ENCODE assay signal across 8 cellular contexts in the genomic region with DNA sequence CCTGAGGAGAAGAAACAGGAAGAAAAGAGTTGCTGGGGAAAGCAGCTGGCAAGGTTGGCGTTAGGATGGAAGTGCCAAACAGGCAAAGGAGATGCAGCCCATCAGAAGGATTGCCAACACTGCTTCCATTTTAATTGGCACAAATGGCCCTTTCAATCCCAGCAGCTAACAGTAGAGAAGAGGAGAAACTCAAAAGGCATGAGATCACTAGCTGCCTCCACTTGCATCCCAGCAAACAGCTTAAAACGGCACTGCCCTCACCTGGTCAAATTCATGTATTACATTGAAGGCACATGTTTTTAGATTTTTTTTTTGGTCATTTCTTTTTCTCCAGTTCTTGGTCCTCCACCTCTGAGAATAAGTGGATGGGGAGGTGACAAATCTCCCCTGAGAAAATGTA. TPM values are rescaled to one million over a fixed set of nuclear protein-coding genes. Genes with fewer than 3 reads are reported as not detected.
DNase-seq lines count a peak whose midpoint lies in the region; ATAC-seq and TF ChIP-seq lines count a peak whose summit lies in the region.

No MANE protein-coding gene starts in this region.

- H3K4me1 ChIP-seq in colonic mucosa (no peaks in the 10 kb centered on the region), right lobe of liver (no peaks in the 10 kb centered on the region)

- H3K27ac ChIP-seq in colonic mucosa = no peak overlapping the region
- no peak overlapping the region for H3K27ac ChIP-seq in right lobe of liver

- intact Hi-C loops in activated CD4-positive, alpha-beta T cell treated with anti-CD3 and anti-CD28 coated beads for 36 hours (cut with DNase I, micrococcal nuclease) = loop anchor here (2.0 to 5.0 kb wide), 2 partner anchors 34 to 70 kb away; a partner anchor contains a TSS
- intact Hi-C loops in colonic mucosa (cut with DNase I) (loop anchor here (5.0 kb wide), 2 partner anchors 35 to 220 kb away; a partner anchor contains a TSS), right lobe of liver (cut with DNase I) (no loop called here)

- H3K4me3 ChIP-seq in colonic mucosa (no peak overlapping the region), right lobe of liver (no peak overlapping the region)

- H3K9me3 Mint-ChIP-seq in activated CD4-positive, alpha-beta T cell treated with anti-CD3 and anti-CD28 coated beads for 36 hours (ENCODE audit: low read depth) = no peaks in the 10 kb centered on the region
- H3K9me3 Mint-ChIP-seq in T-helper 2 cell treated with Interferon-gamma antibody and Interleukin-4, amounts not matched to agents 5 μg/mL and 100 μg/mL, for 36 hours = no peaks in the 10 kb centered on the region

- POLR2A ChIA-PET in activated CD4-positive, alpha-beta T cell treated with anti-CD3 and anti-CD28 coated beads for 36 hours (lab: Charles Lee) = interaction anchor here (0.6 to 0.7 kb wide), 3 partner anchors 15 to 145 kb away, joined by 4 to 9 read pairs (median 5); no protein-coding TSS in a partner anchor

- WGBS in right lobe of liver (ENCODE audit: insufficient coverage, low coverage, low lambda C conversion rate, missing lambda C conversion rate) = 38% methylated on average over 2 of the region's 2 CpGs

- DNase-seq in activated CD4-positive, alpha-beta T cell treated with anti-CD3 and anti-CD28 coated beads for 36 hours = peak; percentile 73
- no peak for DNase-seq in activated CD4-positive, alpha-beta T cell treated with anti-CD3 and anti-CD28 coated beads for 1 hour
- peak; percentile 52 for DNase-seq in NCI-H1436 (lab: John Stamatoyannopoulos, UW)
- DNase-seq in T-helper 2 cell treated with Interferon-gamma antibody and Interleukin-4, amounts not matched to agents 5 μg/mL and 100 μg/mL, for 36 hours (ENCODE audit: low spot score) = peak; percentile 18
- peak; percentile 65 for DNase-seq in colonic mucosa
- no peak for DNase-seq in right lobe of liver
- DNase-seq in stimulated activated naive CD4-positive, alpha-beta T cell (lab: John Stamatoyannopoulos, UW) = peak in 5 of 6 experiments; percentile 8 to 54 (median 24)

- no peaks in the 10 kb centered on the region for H3K27me3 Mint-ChIP-seq in activated CD4-positive, alpha-beta T cell treated with anti-CD3 and anti-CD28 coated beads for 36 hours
- H3K27me3 Mint-ChIP-seq in T-helper 2 cell treated with Interferon-gamma antibody and Interleukin-4, amounts not matched to agents 5 μg/mL and 100 μg/mL, for 36 hours (ENCODE audit: low read depth) = peaks cover 21% of the 10 kb centered on the region

- H3K9ac ChIP-seq in colonic mucosa (ENCODE audit: low read depth in 2 of 2, low read length in 2 of 2) = no peak overlapping the region

- peak; percentile 68 for ATAC-seq in activated CD4-positive, alpha-beta T cell treated with anti-CD3 and anti-CD28 coated beads for 36 hours
- ATAC-seq in right lobe of liver (peak; percentile 74 to 86 (median 84)), HG03354 (IDR thresholded peaks at IDR 0.05; ENCODE audit: poor library complexity, severe bottlenecking, unreplicated experiment) (no peak)

- H3K27ac Mint-ChIP-seq in activated CD4-positive, alpha-beta T cell treated with anti-CD3 and anti-CD28 coated beads for 36 hours = no peak overlapping the region
- H3K27ac Mint-ChIP-seq in T-helper 2 cell treated with Interferon-gamma antibody and Interleukin-4, amounts not matched to agents 5 μg/mL and 100 μg/mL, for 36 hours = no peak overlapping the region

- no peak overlapping the region for H3K4me3 Mint-ChIP-seq in activated CD4-positive, alpha-beta T cell treated with anti-CD3 and anti-CD28 coated beads for 36 hours
- no peak overlapping the region for H3K4me3 Mint-ChIP-seq in T-helper 2 cell treated with Interferon-gamma antibody and Interleukin-4, amounts not matched to agents 5 μg/mL and 100 μg/mL, for 36 hours

- no peaks in the 10 kb centered on the region for H3K36me3 Mint-ChIP-seq in activated CD4-positive, alpha-beta T cell treated with anti-CD3 and anti-CD28 coated beads for 36 hours (ENCODE audit: low read depth)
- no peaks in the 10 kb centered on the region for H3K36me3 Mint-ChIP-seq in T-helper 2 cell treated with Interferon-gamma antibody and Interleukin-4, amounts not matched to agents 5 μg/mL and 100 μg/mL, for 36 hours (ENCODE audit: low read depth)

- H3K36me3 ChIP-seq in colonic mucosa (no peaks in the 10 kb centered on the region), right lobe of liver (no peaks in the 10 kb centered on the region)

- TF ChIP-seq CTCF in colonic mucosa (IDR thresholded peaks at IDR 0.05) (peak; percentile 61), right lobe of liver (IDR thresholded peaks at IDR 0.05) (peak; percentile 49 to 67 (median 63))

- no peak for TF ChIP-seq POLR2A in right lobe of liver (IDR thresholded peaks at IDR 0.05)

- CTCF ChIA-PET in activated CD4-positive, alpha-beta T cell treated with anti-CD3 and anti-CD28 coated beads for 36 hours (lab: Charles Lee) = interaction anchor here (0.6 to 1.6 kb wide), 18 partner anchors 10 to 460 kb away, joined by 3 to 5 read pairs (median 3); no protein-coding TSS in a partner anchor

- H3K27me3 ChIP-seq in colonic mucosa (no peaks in the 10 kb centered on the region), right lobe of liver (no peaks in the 10 kb centered on the region)

- peaks cover 11% of the 10 kb centered on the region for H3K4me1 Mint-ChIP-seq in activated CD4-positive, alpha-beta T cell treated with anti-CD3 and anti-CD28 coated beads for 36 hours
- peaks cover 11% of the 10 kb centered on the region for H3K4me1 Mint-ChIP-seq in T-helper 2 cell treated with Interferon-gamma antibody and Interleukin-4, amounts not matched to agents 5 μg/mL and 100 μg/mL, for 36 hours (ENCODE audit: low read depth)

- no peaks in the 10 kb centered on the region for H3K9me3 ChIP-seq in colonic mucosa
- no peaks in the 10 kb centered on the region for H3K9me3 ChIP-seq in right lobe of liver

RNA-seq across cellular contexts. Expression of a gene that starts 34.1 kb away (rescaled TPM):
- 10 to 100 TPM; 17.5 to 20.1 TPM for total RNA-seq in activated CD4-positive, alpha-beta T cell treated with anti-CD3 and anti-CD28 coated beads for 36 hours
- 1 to 10 TPM; 2.1 to 3.9 TPM for total RNA-seq in colonic mucosa
- under 1 TPM in 1 of 6 experiments, not detected in 5; 0.13 TPM for total RNA-seq in right lobe of liver

Comparison
In these comparisons a context has a peak if more than half of its experiments do, and no peak if none do; other contexts are left out.
1. DNase-seq: peak in activated CD4-positive, alpha-beta T cell treated with anti-CD3 and anti-CD28 coated beads for 36 hours (single experiment), NCI-H1436 (single experiment), T-helper 2 cell treated with Interferon-gamma antibody and Interleukin-4, amounts not matched to agents 5 μg/mL and 100 μg/mL, for 36 hours (single experiment), colonic mucosa (single experiment) and stimulated activated naive CD4-positive, alpha-beta T cell (5 of 6); none in activated CD4-positive, alpha-beta T cell treated with anti-CD3 and anti-CD28 coated beads for 1 hour (single experiment) and right lobe of liver (0 of 3).
2. intact Hi-C loops: an anchor here in activated CD4-positive, alpha-beta T cell treated with anti-CD3 and anti-CD28 coated beads for 36 hours (2.0 to 5.0 kb wide) and colonic mucosa (5.0 kb wide); none called in right lobe of liver.